Comparison of ENCODE assay signal across 19 cellular contexts in genomic region chr12:28622416-28622815, GRCh38.
A peak's percentile ranks its signal among the peaks of the same experiment; 100 is the strongest.
DNase-seq lines count a peak whose midpoint lies in the region; ATAC-seq and TF ChIP-seq lines count a peak whose summit lies in the region.
"Had no signal": no experiment of that assay in that cellular context is flagged by ENCODE, and none has a peak within 500 bp of the region (broad histone marks: within the 10 kb centered on the region; RNA-seq: fewer than 3 reads in every experiment).

No MANE protein-coding gene starts in this region.

- ATAC-seq in HG03439 (IDR thresholded peaks at IDR 0.05; ENCODE audit: unreplicated experiment) = no peak
- ATAC-seq in GM21367 (IDR thresholded peaks at IDR 0.05; ENCODE audit: unreplicated experiment) = no peak
- ATAC-seq: activated naive CD4-positive, alpha-beta T cell treated with anti-CD3 and anti-CD28 coated beads, Interleukin-2, amount 50 U/mL, for 72 hours; left colon had no signal

- no peak for TF ChIP-seq CTCF in fibroblast of villous mesenchyme (IDR thresholded peaks at IDR 0.05; ENCODE audit: insufficient read depth, low read depth, low read length)

- DNase-seq in A172 (ENCODE audit: low spot score) (peak; percentile 65), HCEC 1CT (peak; percentile 83), amniotic stem cell (lab: John Stamatoyannopoulos, UW) (peak; percentile 48), fibroblast of villous mesenchyme (ENCODE audit: low read depth) (peak; percentile 50), NCI-H187 treated with DMSO at 0.1 percent for 48 hours (lab: John Stamatoyannopoulos, UW) (no peak), GF-D8 (lab: John Stamatoyannopoulos, UW) (no peak)
- DNase-seq: 8988T, activated T-cell treated with anti-CD3 and anti-CD28 coated beads for 4 hours, COR-L47, hippocampal formation, left colon, MV-4-11, NCI-H82, posterior cingulate gyrus, RPMI8226, T-helper 9 cell had no signal

- H3K4me3 ChIP-seq in fibroblast of villous mesenchyme (ENCODE audit: low read depth, low read length) = no peak overlapping the region

Comparison
In these comparisons a context has a peak if more than half of its experiments do, and no peak if none do; other contexts are left out.
1. DNase-seq: peak in A172 (single experiment), HCEC 1CT (single experiment), amniotic stem cell (single experiment) and fibroblast of villous mesenchyme (single experiment); none in NCI-H187 treated with DMSO at 0.1 percent for 48 hours (single experiment) and GF-D8 (single experiment).